In genomic region chr2:202147775-202148174, GRCh38 we compare ENCODE assay signal across 16 cellular contexts.
DNase-seq lines count a peak whose midpoint lies in the region; ATAC-seq and TF ChIP-seq lines count a peak whose summit lies in the region.
"Had no signal": no experiment of that assay in that cellular context is flagged by ENCODE, and none has a peak within 500 bp of the region (broad histone marks: within the 10 kb centered on the region; RNA-seq: fewer than 3 reads in every experiment).

No MANE protein-coding gene starts in this region.

- H3K36me3 Mint-ChIP-seq in activated naive CD8-positive, alpha-beta T cell treated with anti-CD3 and anti-CD28 coated beads, Interleukin-2, amount 50 U/mL, for 24 hours (ENCODE audit: low read depth), result no peaks in the 10 kb centered on the region
- H3K36me3 Mint-ChIP-seq: stimulated activated effector memory CD8-positive, alpha-beta T cell treated with anti-CD3 and anti-CD28 coated beads, Interleukin-12 subunit alpha, Interleukin-12 subunit beta, amount 100 ng/mL, for 72 hours had no signal

- H3K4me1 ChIP-seq in HUES48 (ENCODE audit: control insufficient read depth, insufficient read depth, low read length) (peaks cover 47% of the 10 kb centered on the region), left ventricle myocardium inferior (peaks cover 22% of the 10 kb centered on the region), sigmoid colon (peaks cover 0 to 30% (median 20%) of the 10 kb centered on the region in 4 donors), tibial nerve (peaks cover 0 to 29% (median 10%) of the 10 kb centered on the region in 4 donors)
- H3K4me1 ChIP-seq: Peyer's patch had no signal

- TF ChIP-seq EP300 in sigmoid colon (IDR thresholded peaks at IDR 0.05) (no peak), tibial nerve (IDR thresholded peaks at IDR 0.05) (no peak)

- no peak overlapping the region for H3K27ac Mint-ChIP-seq in activated naive CD8-positive, alpha-beta T cell treated with anti-CD3 and anti-CD28 coated beads, Interleukin-2, amount 50 U/mL, for 24 hours
- H3K27ac Mint-ChIP-seq: stimulated activated effector memory CD8-positive, alpha-beta T cell treated with anti-CD3 and anti-CD28 coated beads, Interleukin-12 subunit alpha, Interleukin-12 subunit beta, amount 100 ng/mL, for 72 hours had no signal

- no peak for ATAC-seq in GM19035 (IDR thresholded peaks at IDR 0.05; ENCODE audit: unreplicated experiment)
- no peak for ATAC-seq in activated naive CD8-positive, alpha-beta T cell treated with anti-CD3 and anti-CD28 coated beads, Interleukin-2, amount 50 U/mL, for 24 hours
- ATAC-seq: stimulated activated effector memory CD8-positive, alpha-beta T cell treated with anti-CD3 and anti-CD28 coated beads, Interleukin-12 subunit alpha, Interleukin-12 subunit beta, amount 100 ng/mL, for 72 hours had no signal

- H3K4me3 Mint-ChIP-seq in activated naive CD8-positive, alpha-beta T cell treated with anti-CD3 and anti-CD28 coated beads, Interleukin-2, amount 50 U/mL, for 24 hours, result no peak overlapping the region
- H3K4me3 Mint-ChIP-seq: stimulated activated effector memory CD8-positive, alpha-beta T cell treated with anti-CD3 and anti-CD28 coated beads, Interleukin-12 subunit alpha, Interleukin-12 subunit beta, amount 100 ng/mL, for 72 hours had no signal

- in situ Hi-C loops in brain microvascular endothelial cell (cut with HindIII; ENCODE audit: low pct_ligation_motif_present, low sequenced_read_pairs), result no loop called here

- intact Hi-C loops in left ventricle myocardium inferior (cut with micrococcal nuclease) (no loop called here), sigmoid colon (cut with DNase I) (no loop called here)

- H3K4me1 Mint-ChIP-seq in activated naive CD8-positive, alpha-beta T cell treated with anti-CD3 and anti-CD28 coated beads, Interleukin-2, amount 50 U/mL, for 24 hours, result peaks cover 2% of the 10 kb centered on the region

- no peaks in the 10 kb centered on the region for H3K9me3 Mint-ChIP-seq in activated naive CD8-positive, alpha-beta T cell treated with anti-CD3 and anti-CD28 coated beads, Interleukin-2, amount 50 U/mL, for 24 hours
- H3K9me3 Mint-ChIP-seq: stimulated activated effector memory CD8-positive, alpha-beta T cell treated with anti-CD3 and anti-CD28 coated beads, Interleukin-12 subunit alpha, Interleukin-12 subunit beta, amount 100 ng/mL, for 72 hours had no signal

- H3K27ac ChIP-seq in HUES48 (ENCODE audit: low read depth, low read length) (peak overlapping the region; percentile 90), brain microvascular endothelial cell (peak overlapping the region; percentile 5), left ventricle myocardium inferior (replicated peaks) (peak overlapping the region; percentile 9), sigmoid colon (peak overlapping the region in 3 of 4 donors; percentile 3 to 79 (median 75)), tibial nerve (peak overlapping the region in 1 of 4 donors; percentile 45)
- H3K27ac ChIP-seq: Peyer's patch had no signal

- H3K9ac ChIP-seq in HUES48 (ENCODE audit: low read depth, low read length), result no peak overlapping the region

- peaks cover 7% of the 10 kb centered on the region for H3K27me3 Mint-ChIP-seq in activated naive CD8-positive, alpha-beta T cell treated with anti-CD3 and anti-CD28 coated beads, Interleukin-2, amount 50 U/mL, for 24 hours

- 64 to 66% methylated on average over 4 of the region's 4 CpGs for WGBS in sigmoid colon, 2 donors
- 15 to 22% methylated on average over 4 of the region's 4 CpGs for WGBS in tibial nerve, 2 donors

- no peak for TF ChIP-seq POLR2A in sigmoid colon (IDR thresholded peaks at IDR 0.05)
- no peak for TF ChIP-seq POLR2A in tibial nerve (IDR thresholded peaks at IDR 0.05)

- peak; percentile 65 for DNase-seq in brain microvascular endothelial cell
- DNase-seq in left ventricle myocardium inferior, result no peak
- no peak for DNase-seq in sigmoid colon
- no peak for DNase-seq in tibial nerve (ENCODE audit: low spot score in 2 of 2)
- DNase-seq in activated naive CD8-positive, alpha-beta T cell treated with anti-CD3 and anti-CD28 coated beads, Interleukin-2, amount 50 U/mL, for 24 hours, result no peak
- DNase-seq: activated naive CD4-positive, alpha-beta T cell; Calu3; GDM1; kidney glomerular epithelial cell; NCI-H2081; NCI-H524 treated with DMSO at 0.1 percent for 48 hours; Peyer's patch had no signal

- no peak overlapping the region for H3K4me3 ChIP-seq in HUES48 (ENCODE audit: low read depth, low read length)
- no peak overlapping the region for H3K4me3 ChIP-seq in brain microvascular endothelial cell (ENCODE audit: low read depth, low read length)
- H3K4me3 ChIP-seq in left ventricle myocardium inferior, result no peak overlapping the region
- no peak overlapping the region for H3K4me3 ChIP-seq in sigmoid colon
- no peak overlapping the region for H3K4me3 ChIP-seq in tibial nerve
- H3K4me3 ChIP-seq: esophagus muscularis mucosa, Peyer's patch had no signal

- H3K27me3 ChIP-seq in HUES48 (ENCODE audit: control insufficient read depth, insufficient read depth, low read length) (peaks cover 3% of the 10 kb centered on the region; the same call in 1 of the 2 replicates), brain microvascular endothelial cell (replicated peaks) (no peaks in the 10 kb centered on the region), left ventricle myocardium inferior (ENCODE audit: low read depth) (no peaks in the 10 kb centered on the region), sigmoid colon (no peaks in the 10 kb centered on the region), tibial nerve (no peaks in the 10 kb centered on the region)
- H3K27me3 ChIP-seq: esophagus muscularis mucosa, Peyer's patch had no signal

- H3K9me3 ChIP-seq in HUES48 (ENCODE audit: control insufficient read depth, insufficient read depth, low read length), result no peaks in the 10 kb centered on the region
- H3K9me3 ChIP-seq in left ventricle myocardium inferior (replicated peaks), result no peaks in the 10 kb centered on the region
- H3K9me3 ChIP-seq in sigmoid colon, result no peaks in the 10 kb centered on the region
- no peaks in the 10 kb centered on the region for H3K9me3 ChIP-seq in tibial nerve
- H3K9me3 ChIP-seq: esophagus muscularis mucosa, Peyer's patch had no signal

- H3K36me3 ChIP-seq in HUES48 (ENCODE audit: control insufficient read depth, insufficient read depth, low read length), result no peaks in the 10 kb centered on the region
- H3K36me3 ChIP-seq in brain microvascular endothelial cell (replicated peaks), result no peaks in the 10 kb centered on the region
- H3K36me3 ChIP-seq in left ventricle myocardium inferior, result no peaks in the 10 kb centered on the region
- H3K36me3 ChIP-seq in sigmoid colon, result no peaks in the 10 kb centered on the region
- no peaks in the 10 kb centered on the region for H3K36me3 ChIP-seq in tibial nerve
- H3K36me3 ChIP-seq: esophagus muscularis mucosa, Peyer's patch had no signal

- TF ChIP-seq CTCF in brain microvascular endothelial cell (IDR thresholded peaks at IDR 0.05; ENCODE audit: low read depth, low read length, missing control alignments), result no peak
- no peak for TF ChIP-seq CTCF in left ventricle myocardium inferior (IDR thresholded peaks at IDR 0.05; ENCODE audit: borderline replicate concordance)
- TF ChIP-seq CTCF in sigmoid colon (IDR thresholded peaks at IDR 0.05), result no peak
- TF ChIP-seq CTCF in tibial nerve (IDR thresholded peaks at IDR 0.05), result no peak
